ENCODE assay signal across 29 cellular contexts in genomic region chr2:202118168-202118567, GRCh38. TPM values are rescaled to one million over a fixed set of nuclear protein-coding genes. Genes with fewer than 3 reads are reported as not detected.
"Had no signal": no experiment of that assay in that cellular context is flagged by ENCODE, and none has a peak within 500 bp of the region (broad histone marks: within the 10 kb centered on the region; RNA-seq: fewer than 3 reads in every experiment).

No MANE protein-coding gene starts in this region.

- ATAC-seq: activated CD4-positive, alpha-beta T cell treated with anti-CD3 and anti-CD28 coated beads for 36 hours; activated naive CD4-positive, alpha-beta T cell treated with anti-CD3 and anti-CD28 coated beads, Interleukin-2, amount 50 U/mL, for 72 hours; activated T-cell treated with anti-CD3 and anti-CD28 coated beads, Interleukin-2, amount 50 U/mL, for 72 hours; body of pancreas; esophagus mucosa; foreskin keratinocyte; gastrocnemius medialis; heart left ventricle had no signal

- H3K4me3 ChIP-seq: body of pancreas, colonic mucosa, gastrocnemius medialis, heart left ventricle had no signal

- H3K4me1 ChIP-seq: body of pancreas, colonic mucosa, foreskin keratinocyte had no signal

- H3K9me3 ChIP-seq: body of pancreas, colonic mucosa, gastrocnemius medialis had no signal

- DNase-seq: activated CD4-positive, alpha-beta memory T cell treated with anti-CD3 and anti-CD28 coated beads, Interleukin-2, amount 10 ng/mL, durations not matched to agents 7 days and 5 days; activated CD4-positive, alpha-beta T cell treated with anti-CD3 and anti-CD28 coated beads for 36 hours; activated CD4-positive, alpha-beta T cell treated with anti-CD3 and anti-CD28 coated beads, Interleukin-2, amount 10 ng/mL, durations not matched to agents 24 days and 14 days; activated CD4-positive, alpha-beta T cell treated with anti-CD3 and anti-CD28 coated beads, Interleukin-2, amount 50 U/mL, for 4 hours; activated CD4-positive, CD25-positive, alpha-beta regulatory T cell; activated CD4-positive, CD25-positive, alpha-beta regulatory T cell treated with anti-CD3 and anti-CD28 coated beads, Interleukin-2, amount 50 U/mL, for 72 hours; activated CD8-positive, alpha-beta memory T cell treated with anti-CD3 and anti-CD28 coated beads, Interleukin-2, amount 50 U/mL, for 48 hours; activated gamma-delta T cell; activated naive CD4-positive, alpha-beta T cell; activated naive CD4-positive, alpha-beta T cell treated with anti-CD3 and anti-CD28 coated beads, Interleukin-2, amount 10 ng/mL, durations not matched to agents 7 days and 5 days; activated naive CD8-positive, alpha-beta T cell treated with anti-CD3 and anti-CD28 coated beads, Interleukin-2, amount 10 ng/mL, durations not matched to agents 7 days and 5 days; activated T-cell treated with anti-CD3 and anti-CD28 coated beads for 4 hours; activated T-cell treated with anti-CD3 and anti-CD28 coated beads, Interleukin-2, amount 50 U/mL, for 24 hours; activated T-cell treated with anti-CD3 and anti-CD28 coated beads, Interleukin-2, amount 50 U/mL, for 72 hours; anterior cingulate cortex; body of pancreas; caudate nucleus; colonic mucosa; effector CD8-positive, alpha-beta T cell; foreskin keratinocyte; gastrocnemius medialis; glutamatergic neuron; heart left ventricle; T-helper 2 cell had no signal

- H3K27me3 ChIP-seq: body of pancreas, colonic mucosa, gastrocnemius medialis had no signal

- H3K36me3 ChIP-seq: colonic mucosa, gastrocnemius medialis, heart left ventricle had no signal

- H3K27ac ChIP-seq: body of pancreas, colonic mucosa, foreskin keratinocyte, gastrocnemius medialis, heart left ventricle had no signal

RNA-seq across cellular contexts. Expression of gene KIAA2012, which starts 45.1 kb away (rescaled TPM):
- total RNA-seq: activated CD4-positive, alpha-beta memory T cell treated with anti-CD3 and anti-CD28 coated beads, Interleukin-2, amount 10 ng/mL, durations not matched to agents 7 days and 5 days; activated CD4-positive, alpha-beta T cell treated with anti-CD3 and anti-CD28 coated beads for 36 hours; activated CD4-positive, alpha-beta T cell treated with anti-CD3 and anti-CD28 coated beads, Interleukin-2, amount 10 ng/mL, durations not matched to agents 24 days and 14 days; activated naive CD4-positive, alpha-beta T cell treated with anti-CD3 and anti-CD28 coated beads, Interleukin-2, amount 50 U/mL, for 72 hours; activated naive CD8-positive, alpha-beta T cell treated with anti-CD3 and anti-CD28 coated beads, Interleukin-2, amount 10 ng/mL, durations not matched to agents 7 days and 5 days; activated T-cell treated with anti-CD3 and anti-CD28 coated beads, Interleukin-2, amount 50 U/mL, for 72 hours; body of pancreas; colonic mucosa; dermis microvascular lymphatic vessel endothelial cell; epithelial cell of proximal tubule; esophagus mucosa; foreskin keratinocyte; gastrocnemius medialis; T-helper 1 cell treated with Interleukin-12 subunit alpha and Interleukin-12 subunit beta and Interleukin-4 antibody, amounts not matched to agents 30 ng/mL and 1 ng/mL, for 36 hours had no signal
